In genomic region chr12:42741771-42742510, GRCh38 we compare ENCODE assay signal across 13 cellular contexts.
DNase-seq lines count a peak whose midpoint lies in the region; FAIRE-seq and TF ChIP-seq lines count a peak whose summit lies in the region.
"Had no signal": no experiment of that assay in that cellular context is flagged by ENCODE, and none has a peak within 500 bp of the region (broad histone marks: within the 10 kb centered on the region; RNA-seq: fewer than 3 reads in every experiment).

No MANE protein-coding gene starts in this region.

- H4K20me1 ChIP-seq in H1 (replicated peaks in 1 of 2; ENCODE audit: control insufficient read depth in 1 of 2, insufficient read depth in 2 of 2, low read length in 2 of 2) = no peaks in the 10 kb centered on the region

- CTCF ChIA-PET in BJ (lab: Yijun Ruan, JAX) (no interaction called here), H1 (lab: Charles Lee; ENCODE audit: partially characterized antibody) (interaction anchor here (0.7 kb wide), 1 partner anchor 9 kb away, joined by 3 read pairs; no protein-coding TSS in a partner anchor)

- no peak overlapping the region for H2BK12ac ChIP-seq in H1 (ENCODE audit: low read depth, low read length)

- H3K18ac ChIP-seq in H1 (ENCODE audit: extremely low read depth, low read length) = no peak overlapping the region

- no peak overlapping the region for H2BK20ac ChIP-seq in H1 (ENCODE audit: low read length)

- H4K8ac ChIP-seq in H1 (ENCODE audit: extremely low read depth, insufficient read depth, low read length) = no peak overlapping the region

- H3K4me3 Mint-ChIP-seq in mesothelial cell of epicardium = no peak overlapping the region
- H3K4me3 Mint-ChIP-seq: activated T-cell treated with anti-CD3 and anti-CD28 coated beads, Interleukin-2, amount 50 U/mL, for 72 hours had no signal

- H2AFZ ChIP-seq in H1 (ENCODE audit: low read length) = no peak overlapping the region

- H3K23me2 ChIP-seq in H1 (ENCODE audit: low read depth, low read length) = no peaks in the 10 kb centered on the region; the same call in 1 of the 2 replicates

- H3K27ac ChIP-seq in H1 (ENCODE audit: low read depth, low read length) (no peak overlapping the region), vagina (no peak overlapping the region)
- H3K27ac ChIP-seq: C4-2B had no signal

- H3K36me3 Mint-ChIP-seq in mesothelial cell of epicardium = peaks cover 8% of the 10 kb centered on the region

- 98% methylated on average over 7 of the region's 7 CpGs; no CpG with 5 or more reads in 1 of the 2 experiments for WGBS in H1 (ENCODE audit: extremely low coverage in 1 of 2, insufficient coverage in 1 of 2, insufficient read length in 1 of 2, insufficient replicate concordance in 2 of 2, low coverage in 1 of 2, low lambda C conversion rate in 2 of 2, missing lambda C conversion rate in 1 of 2), 2 experiments

- no peaks in the 10 kb centered on the region for H3K27me3 ChIP-seq in BJ (ENCODE audit: control insufficient read depth, insufficient read depth, low read length)
- H3K27me3 ChIP-seq in H1 (replicated peaks in 1 of 4; ENCODE audit: control insufficient read depth in 3 of 4, extremely low read depth in 1 of 4, insufficient read depth in 3 of 4, low read length in 3 of 4) = no peaks in the 10 kb centered on the region
- H3K27me3 ChIP-seq in vagina = no peaks in the 10 kb centered on the region

- H3K14ac ChIP-seq in H1 (ENCODE audit: insufficient read length) = no peak overlapping the region

- no peak for TF ChIP-seq EP300 in H1 (IDR thresholded peaks at IDR 0.05; ENCODE audit: borderline replicate concordance in 1 of 2, low read depth in 2 of 2, low read length in 2 of 2)

- peaks cover 63% of the 10 kb centered on the region for H3K4me1 Mint-ChIP-seq in mesothelial cell of epicardium

- H3K4me3 ChIP-seq in BJ (ENCODE audit: low read depth, low read length) = no peak overlapping the region
- H3K4me3 ChIP-seq in H1 (ENCODE audit: extremely low read depth in 1 of 4, insufficient read depth in 2 of 4, low read depth in 3 of 4, low read length in 4 of 4) = no peak overlapping the region
- H3K4me3 ChIP-seq in vagina = no peak overlapping the region

- no peak overlapping the region for H3K4ac ChIP-seq in H1 (replicated peaks; ENCODE audit: insufficient read length, low read depth, low read length)

- TF ChIP-seq CTCF in BJ (IDR thresholded peaks at IDR 0.05; ENCODE audit: insufficient read depth, low read depth, low read length) (no peak), H1 (IDR thresholded peaks at IDR 0.05; ENCODE audit: control extremely low read depth in 1 of 3, insufficient read depth in 1 of 3, low read depth in 1 of 3, low read length in 3 of 3) (no peak), mesothelial cell of epicardium (IDR thresholded peaks at IDR 0.05; ENCODE audit: unreplicated experiment) (no peak), D721Med (IDR thresholded peaks at IDR 0.05; ENCODE audit: insufficient read depth, missing control alignments) (no peak), vagina (IDR thresholded peaks at IDR 0.05) (no peak)

- H3K4me1 ChIP-seq in H1 (replicated peaks in 1 of 4; ENCODE audit: control insufficient read depth in 3 of 4, insufficient read depth in 4 of 4, low read length in 3 of 4) (no peaks in the 10 kb centered on the region), vagina (peaks cover 44% of the 10 kb centered on the region)

- H3K27ac Mint-ChIP-seq in mesothelial cell of epicardium = peak overlapping the region; percentile 13
- H3K27ac Mint-ChIP-seq: activated T-cell treated with anti-CD3 and anti-CD28 coated beads, Interleukin-2, amount 50 U/mL, for 72 hours had no signal

- H3K79me1 ChIP-seq in H1 (ENCODE audit: low read depth, low read length) = no peaks in the 10 kb centered on the region

- no peak overlapping the region for H3K56ac ChIP-seq in H1 (replicated peaks; ENCODE audit: insufficient read length, low read depth, low read length)

- no peak overlapping the region for H4K91ac ChIP-seq in H1 (replicated peaks; ENCODE audit: insufficient read length, low read length)

- no peak overlapping the region for H2BK15ac ChIP-seq in H1 (ENCODE audit: low read length)

- intact Hi-C loops in vagina (cut with DNase I) = no loop called here

- H3K4me2 ChIP-seq in H1 (ENCODE audit: insufficient read depth in 1 of 2, low read depth in 2 of 2, low read length in 2 of 2) = no peak overlapping the region

- no peak overlapping the region for H2AK5ac ChIP-seq in H1 (ENCODE audit: low read depth, low read length)

- H3K79me2 ChIP-seq in H1 (ENCODE audit: control insufficient read depth in 1 of 2, insufficient read depth in 2 of 2, low read length in 2 of 2) = no peaks in the 10 kb centered on the region

- H3K36me3 ChIP-seq in BJ (ENCODE audit: control insufficient read depth, insufficient read depth, low read length) (no peaks in the 10 kb centered on the region), H1 (ENCODE audit: control insufficient read depth in 2 of 4, insufficient read depth in 4 of 4, low read length in 3 of 4) (no peaks in the 10 kb centered on the region), vagina (no peaks in the 10 kb centered on the region)

- no peak overlapping the region for H2BK120ac ChIP-seq in H1 (replicated peaks; ENCODE audit: low read depth, low read length)

- TF ChIP-seq POLR2A in H1 (IDR thresholded peaks at IDR 0.05; ENCODE audit: control extremely low read depth in 1 of 2, low read depth in 2 of 2, low read length in 2 of 2) (no peak), vagina (IDR thresholded peaks at IDR 0.05) (no peak)

- H3K9me3 ChIP-seq in H1 (ENCODE audit: insufficient read depth in 2 of 2, low read depth in 1 of 2, low read length in 1 of 2) (peaks cover 14 to 16% of the 10 kb centered on the region in 2 experiments), vagina (no peaks in the 10 kb centered on the region)

- no peak overlapping the region for H3K9ac ChIP-seq in H1 (replicated peaks in 1 of 4; ENCODE audit: extremely low read depth in 1 of 4, low read depth in 3 of 4, low read length in 3 of 4)

- POLR2A ChIA-PET in BJ (lab: Charles Lee) (no interaction called here), H1 (lab: Charles Lee; ENCODE audit: partially characterized antibody) (no interaction called here)

- FAIRE-seq in H1 (lab: Jason Lieb, UNC) = no peak
- FAIRE-seq in D721Med (lab: Jason Lieb, UNC) = no peak

- H2BK5ac ChIP-seq in H1 (ENCODE audit: low read depth, low read length) = no peak overlapping the region

- no peak for TF ChIP-seq RAD21 in H1 (IDR thresholded peaks at IDR 0.05 in 1 of 2, conservative IDR thresholded peaks at IDR 0.05 in 1 of 2; ENCODE audit: low read depth in 2 of 2, low read length in 2 of 2)

- H3K23ac ChIP-seq in H1 (ENCODE audit: insufficient read length) = no peak overlapping the region

- no peaks in the 10 kb centered on the region for H3K27me3 Mint-ChIP-seq in mesothelial cell of epicardium (ENCODE audit: low read depth)

- DNase-seq in BJ (ENCODE audit: low read depth) (peak; percentile 69), NCI-H69 (lab: John Stamatoyannopoulos, UW) (peak; percentile 74), H1 (ENCODE audit: low read depth in 1 of 2, low spot score in 2 of 2) (no peak), mesothelial cell of epicardium (ENCODE audit: low spot score in 2 of 2, unreplicated experiment in 2 of 2) (no peak), D721Med (ENCODE audit: insufficient read length, low spot score) (no peak), NCI-H748 (lab: John Stamatoyannopoulos, UW; ENCODE audit: unreplicated experiment) (no peak), vagina (ENCODE audit: extremely low spot score in 2 of 2) (no peak), SKM-1 (lab: John Stamatoyannopoulos, UW; ENCODE audit: unreplicated experiment) (no peak)
- DNase-seq: activated CD4-positive, CD25-positive, alpha-beta regulatory T cell treated with anti-CD3 and anti-CD28 coated beads, Interleukin-2, amount 50 U/mL, for 72 hours; activated T-cell treated with anti-CD3 and anti-CD28 coated beads, Interleukin-2, amount 50 U/mL, for 72 hours; glutamatergic neuron; SHP77 treated with DMSO at 0.1 percent for 48 hours had no signal

- H4K5ac ChIP-seq in H1 (ENCODE audit: insufficient read length, low read depth, low read length) = no peak overlapping the region

- H3K9me3 Mint-ChIP-seq in mesothelial cell of epicardium = peaks cover 13% of the 10 kb centered on the region

TF ChIP-seq in H1, 55 proteins besides CTCF, POLR2A, EP300 and RAD21:
- no peak for TF ChIP-seq TBP (IDR thresholded peaks at IDR 0.05; ENCODE audit: low read depth, low read length)
- TF ChIP-seq KDM1A (IDR thresholded peaks at IDR 0.05; ENCODE audit: borderline replicate concordance, low read length) = 0 out of 2 replicates have a peak, but pooled peaks have one; percentile 40

Comparison
In these comparisons a context has a peak if more than half of its experiments do, and no peak if none do; other contexts are left out.
1. DNase-seq: peak in BJ (single experiment) and NCI-H69 (single experiment); none in H1 (0 of 2), mesothelial cell of epicardium (0 of 2), D721Med (single experiment), NCI-H748 (single experiment), vagina (0 of 2) and SKM-1 (single experiment).